ENCODE assay signal across 8 cellular contexts in genomic region chr5:175059687-175060194, GRCh38.
DNase-seq lines count a peak whose midpoint lies in the region; ATAC-seq and TF ChIP-seq lines count a peak whose summit lies in the region.

No MANE protein-coding gene starts in this region.

- 2 to 4% methylated on average over 22 of the region's 22 CpGs for WGBS in heart right ventricle, 2 donors

- no peak for TF ChIP-seq CTCF in WI38 (IDR thresholded peaks at IDR 0.05; ENCODE audit: low read depth, low read length)
- peak in 3 of 9 donors; percentile 3 to 28 (median 6) for TF ChIP-seq CTCF in heart right ventricle (IDR thresholded peaks at IDR 0.05)

- H3K4me1 ChIP-seq in heart right ventricle = peaks cover 0 to 8% (median 0%) of the 10 kb centered on the region in 9 donors

- peak; percentile 8 for DNase-seq in activated T-cell treated with anti-CD3 and anti-CD28 coated beads for 48 hours (ENCODE audit: low read depth)
- DNase-seq in activated T-cell treated with anti-CD3 and anti-CD28 coated beads for 4 hours = no peak
- DNase-seq in heart right ventricle = peak; percentile 33 to 41
- DNase-seq in sciatic nerve (ENCODE audit: low spot score) = peak; percentile 62

- ATAC-seq in heart right ventricle = peak in 7 of 8 donors; percentile 42 to 81 (median 65)
- ATAC-seq in sciatic nerve = peak; percentile 68
- no peak for ATAC-seq in GM21423 (IDR thresholded peaks at IDR 0.05; ENCODE audit: unreplicated experiment)
- no peak for ATAC-seq in HG02678 (IDR thresholded peaks at IDR 0.05; ENCODE audit: unreplicated experiment)
- no peak for ATAC-seq in GM21360 (IDR thresholded peaks at IDR 0.05; ENCODE audit: unreplicated experiment)

- peaks cover 0 to 7% (median 0%) of the 10 kb centered on the region in 7 donors for H3K27me3 ChIP-seq in heart right ventricle

- H3K36me3 ChIP-seq in heart right ventricle = no peaks in the 10 kb centered on the region

- intact Hi-C loops in heart right ventricle (cut with DNase I) = no loop called here
- intact Hi-C loops in sciatic nerve (cut with DNase I) = no loop called here

- no peaks in the 10 kb centered on the region for H3K9me3 ChIP-seq in heart right ventricle

- H3K4me3 ChIP-seq in WI38 (ENCODE audit: low read depth, low read length) (peak overlapping the region; percentile 4; the same call in 1 of the 2 replicates), heart right ventricle (peak overlapping the region in 7 of 10 donors; percentile 7 to 35 (median 16))

- H3K27ac ChIP-seq in heart right ventricle = no peak overlapping the region

Comparison
In these comparisons a context has a peak if more than half of its experiments do, and no peak if none do; other contexts are left out.
1. ATAC-seq: peak in heart right ventricle (7 of 8) and sciatic nerve (single experiment); none in GM21423 (single experiment), HG02678 (single experiment) and GM21360 (single experiment).